Comparison of ENCODE assay signal across 14 cellular contexts in genomic region chr16:22123146-22123545, GRCh38. TPM values are rescaled to one million over a fixed set of nuclear protein-coding genes. Genes with fewer than 3 reads are reported as not detected.
DNase-seq lines count a peak whose midpoint lies in the region; ATAC-seq and TF ChIP-seq lines count a peak whose summit lies in the region.
"Had no signal": no experiment of that assay in that cellular context is flagged by ENCODE, and none has a peak within 500 bp of the region (broad histone marks: within the 10 kb centered on the region; RNA-seq: fewer than 3 reads in every experiment).

No MANE protein-coding gene starts in this region.

- no peaks in the 10 kb centered on the region for H3K9me2 ChIP-seq in OCI-LY1 (ENCODE audit: low read depth, low read length)

- ATAC-seq in GM21381 (IDR thresholded peaks at IDR 0.05; ENCODE audit: unreplicated experiment) = no peak

- TF ChIP-seq CTCF in HEK293 (tag by site-specific recombination; IDR thresholded peaks at IDR 0.05) = no peak
- peak; percentile 33 for TF ChIP-seq CTCF in OCI-LY1 (IDR thresholded peaks at IDR 0.05; ENCODE audit: low read length)
- peak; percentile 17 for TF ChIP-seq CTCF in cardiac fibroblast (IDR thresholded peaks at IDR 0.05; ENCODE audit: low read depth, low read length)
- TF ChIP-seq CTCF in chondrocyte (IDR thresholded peaks at IDR 0.05) = no peak

- H3K4me1 Mint-ChIP-seq in chondrocyte (ENCODE audit: low read depth) = no peaks in the 10 kb centered on the region
- H3K4me1 Mint-ChIP-seq: activated naive CD4-positive, alpha-beta T cell treated with anti-CD3 and anti-CD28 coated beads, Interleukin-2, amount 50 U/mL, for 24 hours had no signal

- peak overlapping the region in 2 of 10 experiments; percentile 3 to 7; a peak in 1 of 20 replicates for H3K4me3 ChIP-seq in BLaER1 treated with 17β-estradiol and CSF1 and Interleukin-3, amounts not matched to agents 10 nM and 100 nM
- H3K4me3 ChIP-seq in HEK293 (ENCODE audit: low read depth, low read length) (no peak overlapping the region), OCI-LY1 (ENCODE audit: low read depth, low read length, poor library complexity, severe bottlenecking) (no peak overlapping the region), cardiac fibroblast (replicated peaks in 1 of 2; ENCODE audit: low read depth in 2 of 2, low read length in 2 of 2) (no peak overlapping the region)

- no peak overlapping the region for H3K4me3 Mint-ChIP-seq in chondrocyte (ENCODE audit: unreplicated experiment)
- H3K4me3 Mint-ChIP-seq: activated naive CD4-positive, alpha-beta T cell treated with anti-CD3 and anti-CD28 coated beads, Interleukin-2, amount 50 U/mL, for 24 hours had no signal

- H4K20me1 ChIP-seq in BLaER1 treated with 17β-estradiol and CSF1 and Interleukin-3, amounts not matched to agents 10 nM and 100 nM = no peaks in the 10 kb centered on the region
- H4K20me1 ChIP-seq in OCI-LY1 (ENCODE audit: insufficient read depth, low read length) = no peaks in the 10 kb centered on the region

- H3K4me2 ChIP-seq in BLaER1 treated with 17β-estradiol and CSF1 and Interleukin-3, amounts not matched to agents 10 nM and 100 nM = peak overlapping the region; percentile 41 to 81 (median 76)
- no peak overlapping the region for H3K4me2 ChIP-seq in OCI-LY1 (ENCODE audit: low read length)

- H3K27ac Mint-ChIP-seq in chondrocyte (ENCODE audit: unreplicated experiment) = no peak overlapping the region
- H3K27ac Mint-ChIP-seq: activated naive CD4-positive, alpha-beta T cell treated with anti-CD3 and anti-CD28 coated beads, Interleukin-2, amount 50 U/mL, for 24 hours had no signal

- POLR2A ChIA-PET in HEK293 (lab: Yijun Ruan, JAX) = no interaction called here

- CTCF ChIA-PET in HEK293 (lab: Yijun Ruan, JAX) = interaction anchor here (1.8 kb wide), 1 partner anchor 66 kb away, joined by 5 read pairs; no protein-coding TSS in a partner anchor

- no peak overlapping the region for H2AFZ ChIP-seq in OCI-LY1 (ENCODE audit: low read length)

- H3K9me3 Mint-ChIP-seq in chondrocyte (ENCODE audit: low read depth) = no peaks in the 10 kb centered on the region
- H3K9me3 Mint-ChIP-seq: activated naive CD4-positive, alpha-beta T cell treated with anti-CD3 and anti-CD28 coated beads, Interleukin-2, amount 50 U/mL, for 24 hours had no signal

- H3K27me3 Mint-ChIP-seq in chondrocyte (ENCODE audit: low read depth) = peaks cover 11% of the 10 kb centered on the region
- H3K27me3 Mint-ChIP-seq: activated naive CD4-positive, alpha-beta T cell treated with anti-CD3 and anti-CD28 coated beads, Interleukin-2, amount 50 U/mL, for 24 hours had no signal

- peak overlapping the region in 5 of 11 experiments; percentile 1 to 43 (median 28); a peak in 5 of 22 replicates for H3K9ac ChIP-seq in BLaER1 treated with 17β-estradiol and CSF1 and Interleukin-3, amounts not matched to agents 10 nM and 100 nM
- no peak overlapping the region for H3K9ac ChIP-seq in OCI-LY1 (ENCODE audit: low read length)

- DNase-seq in cardiac fibroblast (ENCODE audit: low read depth in 2 of 2) = peak; percentile 2 to 33
- DNase-seq in chondrocyte (ENCODE audit: low spot score) = no peak
- DNase-seq in stimulated activated CD4-positive, alpha-beta T cell treated with anti-CD3 and anti-CD28 coated beads, Interleukin-12 subunit alpha, Interleukin-12 subunit beta, amount 100 ng/mL, for 4 hours = no peak
- DNase-seq in putamen (ENCODE audit: low spot score) = no peak
- DNase-seq: BE2C; foreskin melanocyte; NCI-H1092; NCI-H510A; stimulated activated CD8-positive, alpha-beta memory T cell treated with anti-CD3 and anti-CD28 coated beads, Interleukin-4, amount 100 ng/mL, for 48 hours had no signal

- H3K79me2 ChIP-seq in OCI-LY1 (ENCODE audit: insufficient read depth, low read length) = no peaks in the 10 kb centered on the region

- H3K36me3 ChIP-seq in BLaER1 treated with 17β-estradiol and CSF1 and Interleukin-3, amounts not matched to agents 10 nM and 100 nM = no peaks in the 10 kb centered on the region
- H3K36me3 ChIP-seq in HEK293 (ENCODE audit: control insufficient read depth in 2 of 2, insufficient read depth in 1 of 2, low read length in 2 of 2) (no peaks in the 10 kb centered on the region), OCI-LY1 (ENCODE audit: insufficient read depth, low read length) (no peaks in the 10 kb centered on the region)
- H3K36me3 ChIP-seq: BE2C had no signal

- H3K27ac ChIP-seq in BLaER1 treated with 17β-estradiol and CSF1 and Interleukin-3, amounts not matched to agents 10 nM and 100 nM = peak overlapping the region in 8 of 11 experiments; percentile 53 to 70 (median 60); a peak in 16 of 22 replicates
- H3K27ac ChIP-seq in HEK293 (ENCODE audit: extremely low read depth, low read depth, low read length) (no peak overlapping the region), OCI-LY1 (ENCODE audit: low read depth, low read length, poor library complexity, severe bottlenecking) (no peak overlapping the region)

- H3F3A ChIP-seq in OCI-LY1 (ENCODE audit: insufficient read depth, low read length) = no peaks in the 10 kb centered on the region

- H3K4me1 ChIP-seq in BLaER1 treated with 17β-estradiol and CSF1 and Interleukin-3, amounts not matched to agents 10 nM and 100 nM = peaks cover 16 to 19% (median 18%) of the 10 kb centered on the region in 10 experiments
- H3K4me1 ChIP-seq in HEK293 (ENCODE audit: control insufficient read depth, insufficient read depth, low read length) = no peaks in the 10 kb centered on the region
- H3K4me1 ChIP-seq in OCI-LY1 (ENCODE audit: insufficient read depth, low read length, severe bottlenecking) = no peaks in the 10 kb centered on the region
- H3K4me1 ChIP-seq: BE2C had no signal

- H3K9me3 ChIP-seq in BLaER1 treated with 17β-estradiol and CSF1 and Interleukin-3, amounts not matched to agents 10 nM and 100 nM (replicated peaks in 1 of 11) = peaks cover 0 to 1% (median 0%) of the 10 kb centered on the region in 11 experiments; a peak in 1 of 22 replicates
- no peaks in the 10 kb centered on the region for H3K9me3 ChIP-seq in HEK293 (ENCODE audit: control insufficient read depth, insufficient read depth, low read depth, low read length)
- no peaks in the 10 kb centered on the region for H3K9me3 ChIP-seq in OCI-LY1 (ENCODE audit: low read length)
- H3K9me3 ChIP-seq: BE2C had no signal

- no peaks in the 10 kb centered on the region for H3K27me3 ChIP-seq in BLaER1 treated with 17β-estradiol and CSF1 and Interleukin-3, amounts not matched to agents 10 nM and 100 nM
- peaks cover 7% of the 10 kb centered on the region; the same call in 1 of the 2 replicates for H3K27me3 ChIP-seq in OCI-LY1 (ENCODE audit: insufficient read depth, low read length)
- H3K27me3 ChIP-seq: BE2C had no signal

- no peaks in the 10 kb centered on the region for H3K36me3 Mint-ChIP-seq in chondrocyte (ENCODE audit: low read depth)
- H3K36me3 Mint-ChIP-seq: activated naive CD4-positive, alpha-beta T cell treated with anti-CD3 and anti-CD28 coated beads, Interleukin-2, amount 50 U/mL, for 24 hours had no signal

TF ChIP-seq in HEK293, 187 proteins besides CTCF, POLR2A, EP300 and RAD21:
- TF ChIP-seq BCL6B (tag by site-specific recombination; IDR thresholded peaks at IDR 0.05) (no peak), ZNF19 (tag by site-specific recombination; IDR thresholded peaks at IDR 0.05; ENCODE audit: low read depth) (no peak), ZNF654 (tag by site-specific recombination; IDR thresholded peaks at IDR 0.05; ENCODE audit: low read depth) (peak; percentile 27), ZFP37 (tag by site-specific recombination; IDR thresholded peaks at IDR 0.05) (no peak), ELK4 (IDR thresholded peaks at IDR 0.05; ENCODE audit: borderline replicate concordance, low read depth, low read length) (no peak), ZBTB17 (tag by site-specific recombination; IDR thresholded peaks at IDR 0.05) (peak; percentile 32; the same call in 1 of the 2 replicates), SP3 (tag by site-specific recombination; IDR thresholded peaks at IDR 0.05) (no peak)

RNA-seq across cellular contexts. Expression of gene VWA3A, which starts 30.8 kb away (rescaled TPM):
- not detected in 3 replicates for total RNA-seq in chondrocyte

RNA-seq across cellular contexts. Expression of gene SDR42E2, which starts 39.2 kb away (rescaled TPM):
- total RNA-seq in chondrocyte = not detected in 3 replicates

Comparison
In these comparisons a context has a peak if more than half of its experiments do, and no peak if none do; other contexts are left out.
1. H3K27ac ChIP-seq: peak in BLaER1 treated with 17β-estradiol and CSF1 and Interleukin-3, amounts not matched to agents 10 nM and 100 nM (8 of 11); none in HEK293 (single experiment) and OCI-LY1 (single experiment).
2. CTCF ChIP-seq: peak in OCI-LY1 (single experiment) and cardiac fibroblast (single experiment); none in HEK293 (single experiment) and chondrocyte (single experiment).
3. DNase-seq: peak in cardiac fibroblast (2 of 2); none in chondrocyte (single experiment), stimulated activated CD4-positive, alpha-beta T cell treated with anti-CD3 and anti-CD28 coated beads, Interleukin-12 subunit alpha, Interleukin-12 subunit beta, amount 100 ng/mL, for 4 hours (single experiment) and putamen (single experiment).